9 cellular contexts compared by ENCODE assay signal in genomic region chr10:75019360-75019759, GRCh38.
DNase-seq lines count a peak whose midpoint lies in the region; ATAC-seq and TF ChIP-seq lines count a peak whose summit lies in the region.
"Had no signal": no experiment of that assay in that cellular context is flagged by ENCODE, and none has a peak within 500 bp of the region (broad histone marks: within the 10 kb centered on the region; RNA-seq: fewer than 3 reads in every experiment).

No MANE protein-coding gene starts in this region.

- H3K36me3 ChIP-seq in A673 (ENCODE audit: insufficient read depth, low read length, poor library complexity, severe bottlenecking) (no peaks in the 10 kb centered on the region), GM06990 (ENCODE audit: control insufficient read depth, insufficient read depth, low read length) (peaks cover 9% of the 10 kb centered on the region)
- H3K36me3 ChIP-seq: HAP-1 had no signal

- peaks cover 58% of the 10 kb centered on the region for H3K4me1 Mint-ChIP-seq in progenitor cell of endocrine pancreas (ENCODE audit: low read depth)

- H3K27ac ChIP-seq in A673 (ENCODE audit: low read depth, low read length, poor library complexity, severe bottlenecking) = no peak overlapping the region
- peak overlapping the region; percentile 13 for H3K27ac ChIP-seq in cingulate gyrus (ENCODE audit: low read depth, low read length)

- peak; percentile 61 for DNase-seq in A673 (ENCODE audit: low spot score)
- DNase-seq in GM06990 (ENCODE audit: extremely low read depth, insufficient read length) = no peak
- DNase-seq in NCI-H460 (ENCODE audit: extremely low read depth, low read depth) = peak; percentile 23
- no peak for DNase-seq in progenitor cell of endocrine pancreas (ENCODE audit: low spot score, unreplicated experiment)
- DNase-seq in mesenteric fat pad (ENCODE audit: low spot score) = no peak

- POLR2A ChIA-PET in A673 (lab: Charles Lee; ENCODE audit: low non-redundant PET) = no interaction called here

- peak overlapping the region; percentile 16 for H3K27ac Mint-ChIP-seq in progenitor cell of endocrine pancreas

- H3K4me3 Mint-ChIP-seq in progenitor cell of endocrine pancreas (ENCODE audit: low read depth) = no peak overlapping the region

- H3K9me3 Mint-ChIP-seq in progenitor cell of endocrine pancreas (ENCODE audit: low read depth) = no peaks in the 10 kb centered on the region

- H3K9me3 ChIP-seq in A673 (ENCODE audit: low read depth, low read length, poor library complexity, severe bottlenecking) = no peaks in the 10 kb centered on the region
- H3K9me3 ChIP-seq: HAP-1 had no signal

- no TSS peak for BruUV-seq in A673 (replicated peaks; lab: Mats Ljungman, UMichigan)

- no peaks in the 10 kb centered on the region for H3K27me3 Mint-ChIP-seq in progenitor cell of endocrine pancreas

- TF ChIP-seq CTCF in A673 (conservative IDR thresholded peaks at IDR 0.05; ENCODE audit: low read depth, low read length) (peak; percentile 63), GM06990 (IDR thresholded peaks at IDR 0.05; ENCODE audit: insufficient read depth, low read length, poor library complexity, severe bottlenecking) (peak; percentile 29), progenitor cell of endocrine pancreas (IDR thresholded peaks at IDR 0.05; ENCODE audit: unreplicated experiment) (no peak)

- H3K4me1 ChIP-seq in A673 (ENCODE audit: insufficient read depth, low read length, poor library complexity, severe bottlenecking) = peaks cover 22% of the 10 kb centered on the region
- H3K4me1 ChIP-seq: HAP-1 had no signal

- no peak overlapping the region for H3K4me3 ChIP-seq in A673 (ENCODE audit: low read depth, low read length, poor library complexity, severe bottlenecking)
- no peak overlapping the region for H3K4me3 ChIP-seq in GM06990 (replicated peaks; ENCODE audit: low read depth, low read length)
- H3K4me3 ChIP-seq: HAP-1 had no signal

- ATAC-seq in HG02938 (IDR thresholded peaks at IDR 0.05; ENCODE audit: unreplicated experiment) (no peak), GM21576 (IDR thresholded peaks at IDR 0.05; ENCODE audit: unreplicated experiment) (no peak)

- H3K27me3 ChIP-seq in A673 (replicated peaks; ENCODE audit: insufficient read depth, low read depth, low read length, poor library complexity) = no peaks in the 10 kb centered on the region
- no peaks in the 10 kb centered on the region for H3K27me3 ChIP-seq in GM06990 (replicated peaks; ENCODE audit: control insufficient read depth, insufficient read depth, low read length)

- intact Hi-C loops in A673 (cut with micrococcal nuclease; ENCODE audit: unreplicated experiment) = loop anchor here (10.0 kb wide), 1 partner anchor 195 kb away; the partner anchor contains the start of gene KAT6B

- CTCF ChIA-PET in A673 (lab: Charles Lee) = interaction anchor here (0.6 to 1.0 kb wide), 4 partner anchors 45 to 731 kb away, joined by 3 to 5 read pairs (median 4); no protein-coding TSS in a partner anchor

- H3K36me3 Mint-ChIP-seq in progenitor cell of endocrine pancreas (ENCODE audit: insufficient read depth) = peaks cover 6% of the 10 kb centered on the region

Comparison
In these comparisons a context has a peak if more than half of its experiments do, and no peak if none do; other contexts are left out.
1. DNase-seq: peak in A673 (single experiment) and NCI-H460 (single experiment); none in GM06990 (single experiment), progenitor cell of endocrine pancreas (single experiment) and mesenteric fat pad (single experiment).